ENCODE assay signal across 12 cellular contexts in the genomic region with DNA sequence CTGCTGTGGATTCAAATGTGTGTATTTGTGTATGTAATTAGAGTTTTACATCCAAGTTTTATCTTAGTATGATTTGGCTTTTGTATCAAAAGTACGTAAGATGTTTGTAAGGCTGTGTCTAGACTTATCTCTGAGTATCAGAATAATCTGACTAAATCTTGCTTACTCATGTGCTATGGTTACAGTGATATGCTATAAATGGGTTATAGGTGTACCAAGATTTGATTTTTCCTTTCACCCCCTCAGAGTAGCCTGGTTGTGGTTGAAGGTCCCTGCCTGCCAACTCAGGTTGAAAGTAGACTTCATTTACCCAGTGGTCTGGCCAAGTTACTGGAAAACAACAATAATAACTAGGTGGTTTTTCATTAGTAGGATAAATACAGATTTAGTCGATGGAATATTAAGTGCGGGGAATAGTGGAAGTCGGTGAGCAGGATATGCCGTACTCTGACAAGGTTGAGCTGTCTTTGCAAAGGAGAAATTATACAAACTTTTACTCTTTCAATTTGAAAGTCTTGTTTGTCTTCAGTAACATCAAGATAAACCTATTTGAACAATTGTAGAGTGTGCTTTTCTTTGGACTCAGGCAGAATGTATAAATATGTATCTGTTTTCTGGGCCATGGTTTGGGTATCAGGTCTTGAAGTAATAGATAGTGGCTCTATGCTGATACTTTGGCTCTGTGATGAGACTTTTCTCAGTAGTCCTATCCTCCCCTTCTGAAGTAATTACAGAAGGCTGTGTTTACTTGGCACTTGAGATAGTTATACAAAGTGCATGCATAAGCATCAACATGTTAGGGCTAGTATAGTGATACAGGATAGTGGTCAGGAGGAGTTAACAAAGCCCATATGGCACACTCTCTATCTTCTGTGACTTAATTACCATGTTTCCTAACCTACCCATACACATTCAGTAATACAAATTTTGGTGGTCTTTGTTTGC. TPM values are rescaled to one million over a fixed set of nuclear protein-coding genes. Genes with fewer than 3 reads are reported as not detected.
DNase-seq lines count a peak whose midpoint lies in the region; ATAC-seq, FAIRE-seq and TF ChIP-seq lines count a peak whose summit lies in the region.
"Had no signal": no experiment of that assay in that cellular context is flagged by ENCODE, and none has a peak within 500 bp of the region (broad histone marks: within the 10 kb centered on the region; RNA-seq: fewer than 3 reads in every experiment).

No MANE protein-coding gene starts in this region.

- POLR2A ChIA-PET in K562 (lab: Yijun Ruan, JAX) = no interaction called here

- H3F3A ChIP-seq in DOHH2 (ENCODE audit: control insufficient read depth, insufficient read depth) = 0 out of 2 replicates have a peak, but pooled peaks cover 3% of the 10 kb centered on the region

- intact Hi-C loops in K562 (cut with micrococcal nuclease) = no loop called here

- no peaks in the 10 kb centered on the region for H3K27me3 ChIP-seq in DOHH2 (ENCODE audit: control insufficient read depth, low read length)
- H3K27me3 ChIP-seq in K562 (ENCODE audit: control insufficient read depth in 2 of 2, insufficient read depth in 2 of 2, low read length in 2 of 2) = no peaks in the 10 kb centered on the region

- CTCF ChIA-PET in K562 (lab: Yijun Ruan, JAX; ENCODE audit: low intra/inter-chr PET ratio) = no interaction called here

- H2AFZ ChIP-seq in K562 (ENCODE audit: low read depth, low read length) = no peak overlapping the region

- FAIRE-seq in K562 (lab: Jason Lieb, UNC) = peak; percentile 48

- peak overlapping the region; percentile 26; the same call in 1 of the 2 replicates for H3K4me3 ChIP-seq in DOHH2 (ENCODE audit: low read length)
- no peak overlapping the region for H3K4me3 ChIP-seq in K562

- no peak overlapping the region for H3K9ac ChIP-seq in K562 (ENCODE audit: insufficient read depth in 1 of 2, low read depth in 2 of 2, low read length in 2 of 2)

- no peak for TF ChIP-seq EP300 in K562 (IDR thresholded peaks at IDR 0.05; ENCODE audit: low read length)

- peak overlapping the region; percentile 24 for H3K4me2 ChIP-seq in DOHH2 (ENCODE audit: low read length)
- peak overlapping the region; percentile 3; the same call in 1 of the 2 replicates for H3K4me2 ChIP-seq in K562 (ENCODE audit: insufficient read depth, low read length)

- TF ChIP-seq POLR2A in K562 (conservative IDR thresholded peaks at IDR 0.05) = no peak

- DNase-seq in K562 (ENCODE audit: extremely low read depth in 1 of 4, low spot score in 3 of 4) (peak in 2 of 4 experiments; percentile 15 to 23), T1000 (lab: John Stamatoyannopoulos, UW) (no peak)
- DNase-seq in stimulated activated CD4-positive, alpha-beta T cell treated with anti-CD3 and anti-CD28 coated beads, Interleukin-12 subunit alpha, Interleukin-12 subunit beta, amount 100 ng/mL, for 4 hours = no peak
- DNase-seq in stimulated activated CD4-positive, alpha-beta T cell treated with anti-CD3 and anti-CD28 coated beads, Interleukin-2, amount 100 ng/mL, for 24 hours = no peak
- DNase-seq: CD4-positive, alpha-beta T cell; cerebellar nuclear complex had no signal

- H3K9me1 ChIP-seq in K562 (ENCODE audit: control insufficient read depth, insufficient read depth, low read length) = no peaks in the 10 kb centered on the region

- H3K79me2 ChIP-seq in DOHH2 (ENCODE audit: control insufficient read depth, low read length) (peaks cover 85% of the 10 kb centered on the region), K562 (ENCODE audit: control insufficient read depth, insufficient read depth, low read length) (peaks cover 95% of the 10 kb centered on the region)

- H3K36me3 ChIP-seq in DOHH2 (ENCODE audit: control insufficient read depth, low read length) = peaks cover 12% of the 10 kb centered on the region
- H3K36me3 ChIP-seq in K562 (ENCODE audit: control insufficient read depth, insufficient read depth, low read length) = peaks cover 60% of the 10 kb centered on the region

- H3K9me2 ChIP-seq in DOHH2 (replicated peaks; ENCODE audit: control insufficient read depth, low read length) = no peaks in the 10 kb centered on the region

- no TSS peak for BruUV-seq in K562 (replicated peaks; lab: Mats Ljungman, UMichigan)

- TF ChIP-seq CTCF in DOHH2 (IDR thresholded peaks at IDR 0.05; ENCODE audit: low read depth, low read length, poor library complexity, severe bottlenecking) (no peak), K562 (IDR thresholded peaks at IDR 0.05 in 2 of 3, conservative IDR thresholded peaks at IDR 0.05 in 1 of 3; ENCODE audit: insufficient read depth in 2 of 3, low read depth in 1 of 3, low read length in 3 of 3) (no peak)

- H3K27ac ChIP-seq in DOHH2 (ENCODE audit: low read depth, low read length) = no peak overlapping the region
- peak overlapping the region; percentile 38; the same call in 1 of the 3 replicates for H3K27ac ChIP-seq in K562 (ENCODE audit: extremely low read depth, low read depth, low read length)
- H3K27ac ChIP-seq: HL-60 had no signal

- H4K20me1 ChIP-seq in DOHH2 (ENCODE audit: control insufficient read depth, insufficient read depth, low read depth, low read length) = no peaks in the 10 kb centered on the region
- peaks cover 9% of the 10 kb centered on the region; the same call in 1 of the 2 replicates for H4K20me1 ChIP-seq in K562 (replicated peaks; ENCODE audit: control insufficient read depth, insufficient read depth, low read length)

- peaks cover 61% of the 10 kb centered on the region for H3K4me1 ChIP-seq in DOHH2 (ENCODE audit: control insufficient read depth, low read length)
- peaks cover 0 to 27% of the 10 kb centered on the region in 2 experiments; a peak in 3 of 5 replicates for H3K4me1 ChIP-seq in K562 (replicated peaks in 1 of 2; ENCODE audit: control insufficient read depth in 2 of 2, insufficient read depth in 2 of 2, low read length in 2 of 2)

- ATAC-seq in GM19351 (IDR thresholded peaks at IDR 0.05; ENCODE audit: unreplicated experiment) (peak; percentile 64), HG03432 (IDR thresholded peaks at IDR 0.05; ENCODE audit: unreplicated experiment) (peak; percentile 58), K562 (peak; percentile 66), GM21526 (IDR thresholded peaks at IDR 0.05; ENCODE audit: low FRiP score, unreplicated experiment) (no peak)
- ATAC-seq: left lobe of liver had no signal

- no peak for TF ChIP-seq RAD21 in K562 (CRISPR knock-in tag; conservative IDR thresholded peaks at IDR 0.05 in 1 of 2, IDR thresholded peaks at IDR 0.05 in 1 of 2)

- H3K9me3 ChIP-seq in DOHH2 (ENCODE audit: control insufficient read depth, insufficient read depth, low read length) (peaks cover under 1% of the 10 kb centered on the region; the same call in 1 of the 2 replicates), K562 (replicated peaks; ENCODE audit: control insufficient read depth, insufficient read depth, low read depth, low read length) (no peaks in the 10 kb centered on the region)

- 79% methylated on average over 5 of the region's 5 CpGs for WGBS in K562 (ENCODE audit: insufficient coverage, low coverage, missing lambda C conversion rate)

- in situ Hi-C loops in K562 (cut with MboI) = no loop called here

TF ChIP-seq in K562, 482 proteins besides CTCF, POLR2A, EP300 and RAD21 (continues in another document):
- no peak for TF ChIP-seq ARNT (IDR thresholded peaks at IDR 0.05)
- TF ChIP-seq, protein P1, sequence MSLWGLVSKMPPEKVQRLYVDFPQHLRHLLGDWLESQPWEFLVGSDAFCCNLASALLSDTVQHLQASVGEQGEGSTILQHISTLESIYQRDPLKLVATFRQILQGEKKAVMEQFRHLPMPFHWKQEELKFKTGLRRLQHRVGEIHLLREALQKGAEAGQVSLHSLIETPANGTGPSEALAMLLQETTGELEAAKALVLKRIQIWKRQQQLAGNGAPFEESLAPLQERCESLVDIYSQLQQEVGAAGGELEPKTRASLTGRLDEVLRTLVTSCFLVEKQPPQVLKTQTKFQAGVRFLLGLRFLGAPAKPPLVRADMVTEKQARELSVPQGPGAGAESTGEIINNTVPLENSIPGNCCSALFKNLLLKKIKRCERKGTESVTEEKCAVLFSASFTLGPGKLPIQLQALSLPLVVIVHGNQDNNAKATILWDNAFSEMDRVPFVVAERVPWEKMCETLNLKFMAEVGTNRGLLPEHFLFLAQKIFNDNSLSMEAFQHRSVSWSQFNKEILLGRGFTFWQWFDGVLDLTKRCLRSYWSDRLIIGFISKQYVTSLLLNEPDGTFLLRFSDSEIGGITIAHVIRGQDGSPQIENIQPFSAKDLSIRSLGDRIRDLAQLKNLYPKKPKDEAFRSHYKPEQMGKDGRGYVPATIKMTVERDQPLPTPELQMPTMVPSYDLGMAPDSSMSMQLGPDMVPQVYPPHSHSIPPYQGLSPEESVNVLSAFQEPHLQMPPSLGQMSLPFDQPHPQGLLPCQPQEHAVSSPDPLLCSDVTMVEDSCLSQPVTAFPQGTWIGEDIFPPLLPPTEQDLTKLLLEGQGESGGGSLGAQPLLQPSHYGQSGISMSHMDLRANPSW (CRISPR knock-in tag; IDR thresholded peaks at IDR 0.05) = no peak

RNA-seq across cellular contexts. Expression of a gene that starts 23.7 kb away (rescaled TPM):
- total RNA-seq in K562 (2011; cell fraction: chromatin; rRNA removed; ENCODE audit: low replicate concordance) = 277 and 609 TPM in 2 replicates
- total RNA-seq in K562 (2011; cell fraction: nucleolus; rRNA removed) = 85.4 and 124 TPM in 2 replicates
- total RNA-seq in K562 (2011; cell fraction: nucleoplasm; rRNA removed) = 181 and 239 TPM in 2 replicates
- total RNA-seq in K562 (2014; rRNA removed) = 87.6 and 88.6 TPM in 2 replicates
- total RNA-seq in K562 (2014; rRNA removed; fragmentation: Illumina TruSeq; extraction: Trizol) = 141 and 176 TPM in 2 replicates
- total RNA-seq in K562 (2015; rRNA removed; fragmentation: Illumina TruSeq; extraction: Trizol) = 202 and 217 TPM in 2 replicates
- total RNA-seq in K562 (2021) = 104 and 120 TPM in 2 replicates
- polyA plus RNA-seq in K562 (2011; rRNA removed) = 125 and 150 TPM in 2 replicates
- polyA plus RNA-seq in K562 (2011; cell fraction: cytosol; rRNA removed) = 51.4 and 56.4 TPM in 2 replicates
- polyA plus RNA-seq in K562 (2011; cell fraction: nucleus; rRNA removed) = 185 and 191 TPM in 2 replicates
- 52.6 and 57.6 TPM in 2 replicates for polyA plus RNA-seq in K562 (2012)
- 96.8 and 104 TPM in 2 replicates for polyA plus RNA-seq in K562 (2014; fragmentation: Illumina TruSeq; extraction: Trizol)
- 10 to 100 TPM; 17.0 to 24.0 TPM for polyA plus RNA-seq in K562 (2014; fragmentation: Nextera tagmentation; extraction: Ambion mirVana)
- polyA plus RNA-seq in K562 (2014; rRNA removed) = 76.3 and 85.8 TPM in 2 replicates
- polyA minus RNA-seq in K562 (2011; rRNA and poly(A)+ RNA removed) = 321 and 336 TPM in 2 replicates
- polyA minus RNA-seq in K562 (2011; cell fraction: cytosol; rRNA and poly(A)+ RNA removed) = 69.5 and 101 TPM in 2 replicates
- polyA minus RNA-seq in K562 (2011; cell fraction: nucleus; rRNA and poly(A)+ RNA removed) = 312 and 418 TPM in 2 replicates
